ENCODE assay signal across 1 cellular context in the genomic region with DNA sequence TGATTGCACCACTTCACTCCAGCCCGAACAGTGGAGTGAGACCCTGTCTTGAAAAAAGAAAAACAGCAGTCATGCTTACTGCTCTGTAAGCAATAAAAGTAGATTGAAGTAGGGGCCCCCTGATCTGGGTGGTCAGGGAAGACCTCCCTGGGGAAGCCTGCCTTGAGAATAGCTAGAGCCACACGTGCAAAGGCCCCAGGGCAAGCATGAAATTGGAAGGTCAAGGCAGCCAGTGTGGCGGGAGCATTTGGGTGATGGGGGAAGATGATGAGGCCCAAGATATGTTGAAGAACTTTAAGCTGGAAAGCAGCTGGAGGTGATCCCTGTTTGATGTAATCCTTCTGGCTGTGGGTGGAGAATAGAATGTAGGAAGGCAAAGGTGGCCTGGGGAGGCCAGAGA.
TF ChIP-seq lines count a peak whose summit lies in the region.

No MANE protein-coding gene starts in this region.

TF ChIP-seq in H1, 55 proteins besides CTCF, POLR2A, EP300 and RAD21:
- no peak for TF ChIP-seq CBX8 (IDR thresholded peaks at IDR 0.05; ENCODE audit: borderline replicate concordance, low read depth, low read length)
- no peak for TF ChIP-seq KDM1A (IDR thresholded peaks at IDR 0.05; ENCODE audit: borderline replicate concordance, low read length)
- TF ChIP-seq GABPA (IDR thresholded peaks at IDR 0.05; ENCODE audit: borderline replicate concordance, insufficient read depth, low read length), result no peak
- no peak for TF ChIP-seq TCF12 (IDR thresholded peaks at IDR 0.05; ENCODE audit: low read depth, low read length)
